In genomic region chr17:42460371-42460770, GRCh38 we compare ENCODE assay signal across 9 cellular contexts. TPM values are rescaled to one million over a fixed set of nuclear protein-coding genes. Genes with fewer than 3 reads are reported as not detected.
DNase-seq lines count a peak whose midpoint lies in the region; ATAC-seq and TF ChIP-seq lines count a peak whose summit lies in the region.
"Had no signal": no experiment of that assay in that cellular context is flagged by ENCODE, and none has a peak within 500 bp of the region (broad histone marks: within the 10 kb centered on the region; RNA-seq: fewer than 3 reads in every experiment).

No MANE protein-coding gene starts in this region.

- peaks cover 2 to 20% (median 11%) of the 10 kb centered on the region in 3 donors for H3K36me3 ChIP-seq in skeletal muscle tissue (ENCODE audit: control insufficient read depth in 3 of 3, insufficient read depth in 3 of 3, low read length in 3 of 3)

- peaks cover 18 to 29% (median 28%) of the 10 kb centered on the region in 3 donors for H3K4me1 ChIP-seq in skeletal muscle tissue (ENCODE audit: control insufficient read depth in 3 of 3, insufficient read depth in 3 of 3, low read length in 3 of 3)

- ATAC-seq in GM19463 (IDR thresholded peaks at IDR 0.05; ENCODE audit: unreplicated experiment), result no peak
- ATAC-seq in GM18505 (IDR thresholded peaks at IDR 0.05; ENCODE audit: unreplicated experiment), result no peak
- ATAC-seq in HG03571 (IDR thresholded peaks at IDR 0.05; ENCODE audit: unreplicated experiment), result no peak

- H3K9me3 ChIP-seq in skeletal muscle tissue (ENCODE audit: control insufficient read depth in 3 of 3, low read length in 3 of 3), result no peaks in the 10 kb centered on the region

- TF ChIP-seq CTCF in GM12865 (IDR thresholded peaks at IDR 0.05; ENCODE audit: insufficient read depth, low read depth, low read length, missing control alignments) (no peak), fibroblast of villous mesenchyme (IDR thresholded peaks at IDR 0.05; ENCODE audit: insufficient read depth, low read depth, low read length) (no peak), GM13977 (IDR thresholded peaks at IDR 0.05; ENCODE audit: extremely low read depth, insufficient read depth, missing control alignments) (no peak)

- H3K4me3 ChIP-seq in GM12865 (ENCODE audit: low read depth, low read length) (peak overlapping the region; percentile 100), fibroblast of villous mesenchyme (ENCODE audit: low read depth, low read length) (peak overlapping the region; percentile 77), skeletal muscle tissue (ENCODE audit: low read length in 3 of 3) (peak overlapping the region; percentile 84 to 94 (median 91))

- no peaks in the 10 kb centered on the region for H3K27me3 ChIP-seq in skeletal muscle tissue (ENCODE audit: control insufficient read depth in 3 of 3, insufficient read depth in 3 of 3, low read length in 3 of 3)

- DNase-seq in GM12865 (ENCODE audit: low read depth), result no peak
- peak; percentile 38 for DNase-seq in SW480 (ENCODE audit: low spot score)
- DNase-seq in fibroblast of villous mesenchyme (ENCODE audit: low read depth), result peak; percentile 24
- no peak for DNase-seq in GM13977 (ENCODE audit: low spot score)
- DNase-seq: NCI-H187 had no signal

- in situ Hi-C loops in GM13977 (cut with MboI; ENCODE audit: low pct_unique_long_range_greater_than_20kb, low sequenced_read_pairs, unreplicated experiment), result no loop called here

- peak overlapping the region; percentile 97 for H3K27ac ChIP-seq in skeletal muscle tissue (ENCODE audit: low read depth, low read length)

- no peak for TF ChIP-seq POLR2A in GM18505 (IDR thresholded peaks at IDR 0.05; ENCODE audit: borderline replicate concordance, extremely low read depth, insufficient read depth, insufficient read length)

- peak overlapping the region; percentile 95 to 98 (median 98) for H3K9ac ChIP-seq in skeletal muscle tissue (ENCODE audit: low read depth in 1 of 3, low read length in 3 of 3)

RNA-seq across cellular contexts. Expression of gene ATP6V0A1, which starts 1.7 kb away (rescaled TPM):
- total RNA-seq in fibroblast of villous mesenchyme (66.4 and 82.5 TPM in 2 replicates), skeletal muscle tissue (66.8 TPM)

RNA-seq across cellular contexts. Expression of gene CAVIN1, which starts 37.3 kb away (rescaled TPM):
- total RNA-seq in fibroblast of villous mesenchyme, result 988 and 1,007 TPM in 2 replicates
- total RNA-seq in skeletal muscle tissue, result 238 TPM

Comparison
In these comparisons a context has a peak if more than half of its experiments do, and no peak if none do; other contexts are left out.
1. DNase-seq: peak in SW480 (single experiment) and fibroblast of villous mesenchyme (single experiment); none in GM12865 (single experiment) and GM13977 (single experiment).
2. Peak in every context shown above with its lines, with median percentiles within 50 percentile points of each other: H3K4me3 ChIP-seq.